Comparison of ENCODE assay signal across 10 cellular contexts in the genomic region with DNA sequence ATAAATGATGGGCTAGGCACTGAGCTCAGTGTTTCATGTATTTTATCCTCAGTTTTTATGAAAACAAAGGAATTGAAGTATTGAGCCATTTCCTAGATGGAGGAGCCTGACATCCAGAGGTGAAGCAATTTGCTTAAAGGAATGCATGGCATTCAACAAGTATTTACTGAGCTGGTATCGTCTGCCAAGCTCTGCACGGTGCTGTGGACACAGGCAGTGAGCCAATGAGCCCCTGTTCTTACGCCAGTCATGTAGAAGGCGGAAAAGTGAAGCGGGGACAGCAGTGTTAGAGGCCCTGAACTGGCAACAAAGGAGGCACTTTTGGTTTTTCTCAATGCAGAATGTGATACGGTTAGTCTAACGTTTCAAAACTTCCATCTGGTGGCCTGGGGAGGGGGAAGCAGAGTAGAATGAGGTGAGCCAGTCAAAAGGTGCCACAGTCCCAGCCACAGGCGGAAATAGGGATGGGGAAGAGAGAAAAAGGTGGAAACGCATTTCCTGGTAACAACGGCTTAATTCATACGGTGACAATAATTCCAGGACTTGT.
DNase-seq lines count a peak whose midpoint lies in the region; ATAC-seq and TF ChIP-seq lines count a peak whose summit lies in the region.
"Had no signal": no experiment of that assay in that cellular context is flagged by ENCODE, and none has a peak within 500 bp of the region (broad histone marks: within the 10 kb centered on the region; RNA-seq: fewer than 3 reads in every experiment).

No MANE protein-coding gene starts in this region.

- H3K36me3 ChIP-seq in adrenal gland (replicated peaks in 1 of 2) (no peaks in the 10 kb centered on the region), smooth muscle cell (ENCODE audit: low read depth) (peaks cover 14% of the 10 kb centered on the region)

- no peak for TF ChIP-seq POLR2A in adrenal gland (IDR thresholded peaks at IDR 0.05)

- no peaks in the 10 kb centered on the region for H3K36me3 Mint-ChIP-seq in stimulated activated naive B cell treated with anti-CD40 and anti-IgM and Interleukin-4, amounts not matched to agents 10 μg/mL and 1 μg/mL and 100 μg/mL, for 72 hours

- H3K4me1 Mint-ChIP-seq in stimulated activated naive B cell treated with anti-CD40 and anti-IgM and Interleukin-4, amounts not matched to agents 10 μg/mL and 1 μg/mL and 100 μg/mL, for 72 hours, result peaks cover 5 to 6% of the 10 kb centered on the region in 2 donors

- no peak overlapping the region for H2AFZ ChIP-seq in smooth muscle cell (ENCODE audit: low read depth)

- H3K9ac ChIP-seq in smooth muscle cell (ENCODE audit: low read depth), result no peak overlapping the region

- WGBS in adrenal gland, 4 donors, result 69 to 81% (median 72%) methylated on average over 11 of the region's 11 CpGs
- WGBS in smooth muscle cell (ENCODE audit: low lambda C conversion rate), result 59% methylated on average over 11 of the region's 11 CpGs

- H3K4me3 ChIP-seq in adrenal gland (no peak overlapping the region), smooth muscle cell (no peak overlapping the region)

- H3K9me3 Mint-ChIP-seq in stimulated activated naive B cell treated with anti-CD40 and anti-IgM and Interleukin-4, amounts not matched to agents 10 μg/mL and 1 μg/mL and 100 μg/mL, for 72 hours, result no peaks in the 10 kb centered on the region

- ATAC-seq in stimulated activated naive B cell treated with anti-CD40 and anti-IgM and Interleukin-4, amounts not matched to agents 10 μg/mL and 1 μg/mL and 100 μg/mL, for 72 hours (replicated peaks), result no peak
- ATAC-seq in GM21381 (IDR thresholded peaks at IDR 0.05; ENCODE audit: unreplicated experiment), result no peak
- ATAC-seq in HG02970 (IDR thresholded peaks at IDR 0.05; ENCODE audit: low FRiP score, unreplicated experiment), result no peak
- ATAC-seq: HCT116, T-helper 17 cell had no signal

- DNase-seq in HS-5 (ENCODE audit: low read depth), result peak; percentile 88
- peak in 3 of 7 donors; percentile 43 to 61 (median 58) for DNase-seq in adrenal gland
- peak; percentile 62 for DNase-seq in hepatic stellate cell (ENCODE audit: low spot score)
- DNase-seq in smooth muscle cell (lab: John Stamatoyannopoulos, UW; ENCODE audit: unreplicated experiment), result no peak
- DNase-seq in NCI-H526 treated with DMSO at 0.1 percent for 48 hours (lab: John Stamatoyannopoulos, UW), result no peak
- no peak for DNase-seq in stimulated activated naive B cell treated with anti-CD40 and anti-IgM and Interleukin-4, amounts not matched to agents 10 μg/mL and 1 μg/mL and 100 μg/mL, for 72 hours
- DNase-seq: T-helper 17 cell had no signal

- TF ChIP-seq CTCF in adrenal gland (IDR thresholded peaks at IDR 0.05) (no peak), smooth muscle cell (IDR thresholded peaks at IDR 0.05; ENCODE audit: borderline replicate concordance, insufficient read depth, poor library complexity, severe bottlenecking) (no peak)

- peaks cover 13% of the 10 kb centered on the region for H3F3A ChIP-seq in smooth muscle cell (ENCODE audit: low read depth)

- no peak overlapping the region for H3K27ac Mint-ChIP-seq in stimulated activated naive B cell treated with anti-CD40 and anti-IgM and Interleukin-4, amounts not matched to agents 10 μg/mL and 1 μg/mL and 100 μg/mL, for 72 hours
- H3K27ac Mint-ChIP-seq: T-helper 17 cell had no signal

- H3K4me1 ChIP-seq in adrenal gland (replicated peaks in 1 of 2), result no peaks in the 10 kb centered on the region
- H3K4me1 ChIP-seq in smooth muscle cell (ENCODE audit: low read depth), result peaks cover 14% of the 10 kb centered on the region

- H3K4me2 ChIP-seq in smooth muscle cell, result peak overlapping the region; percentile 31

- H4K20me1 ChIP-seq in smooth muscle cell (ENCODE audit: low read depth), result peaks cover 22% of the 10 kb centered on the region

- no peaks in the 10 kb centered on the region for H3K79me2 ChIP-seq in smooth muscle cell (ENCODE audit: low read depth)

- H3K27ac ChIP-seq in adrenal gland (peak overlapping the region in 3 of 5 donors; percentile 56 to 85 (median 73)), smooth muscle cell (ENCODE audit: low read depth) (no peak overlapping the region)

- H3K27me3 ChIP-seq in adrenal gland, result no peaks in the 10 kb centered on the region
- no peaks in the 10 kb centered on the region for H3K27me3 ChIP-seq in smooth muscle cell (ENCODE audit: low read depth)

- intact Hi-C loops in adrenal gland (cut with DNase I), result loop anchor here in 1 of 2 donors (2.0 kb wide), 1 partner anchor 181 kb away; no protein-coding TSS in a partner anchor

- H3K27me3 Mint-ChIP-seq in stimulated activated naive B cell treated with anti-CD40 and anti-IgM and Interleukin-4, amounts not matched to agents 10 μg/mL and 1 μg/mL and 100 μg/mL, for 72 hours, result peaks cover 39 to 43% of the 10 kb centered on the region in 2 donors
- H3K27me3 Mint-ChIP-seq: T-helper 17 cell had no signal

- H3K9me3 ChIP-seq in adrenal gland (replicated peaks in 1 of 3) (no peaks in the 10 kb centered on the region), smooth muscle cell (replicated peaks; ENCODE audit: low read depth) (no peaks in the 10 kb centered on the region)

- H3K4me3 Mint-ChIP-seq in stimulated activated naive B cell treated with anti-CD40 and anti-IgM and Interleukin-4, amounts not matched to agents 10 μg/mL and 1 μg/mL and 100 μg/mL, for 72 hours, result no peak overlapping the region
- H3K4me3 Mint-ChIP-seq: T-helper 17 cell had no signal

Comparison
In these comparisons a context has a peak if more than half of its experiments do, and no peak if none do; other contexts are left out.
1. DNase-seq: peak in HS-5 (single experiment) and hepatic stellate cell (single experiment); none in smooth muscle cell (single experiment), NCI-H526 treated with DMSO at 0.1 percent for 48 hours (single experiment) and stimulated activated naive B cell treated with anti-CD40 and anti-IgM and Interleukin-4, amounts not matched to agents 10 μg/mL and 1 μg/mL and 100 μg/mL, for 72 hours (single experiment).